In genomic region chr12:71755146-71755892, GRCh38 we compare ENCODE assay signal across 8 cellular contexts. TPM values are rescaled to one million over a fixed set of nuclear protein-coding genes. Genes with fewer than 3 reads are reported as not detected.
A peak's percentile ranks its signal among the peaks of the same experiment; 100 is the strongest.
DNase-seq lines count a peak whose midpoint lies in the region; ATAC-seq and TF ChIP-seq lines count a peak whose summit lies in the region.

No MANE protein-coding gene starts in this region.

- H3K9ac ChIP-seq in SK-N-MC (ENCODE audit: insufficient read length), result peak overlapping the region; percentile 92

- no peaks in the 10 kb centered on the region for H3K9me2 ChIP-seq in hepatocyte (replicated peaks; ENCODE audit: insufficient read depth)

- H3K36me3 ChIP-seq in SK-N-MC (ENCODE audit: insufficient read depth, low read length) (peaks cover 47% of the 10 kb centered on the region), adrenal gland (replicated peaks in 1 of 2) (no peaks in the 10 kb centered on the region), hepatocyte (replicated peaks; ENCODE audit: insufficient read depth, low read depth) (no peaks in the 10 kb centered on the region)

- DNase-seq in Ammon's horn (ENCODE audit: low spot score) (peak; percentile 20), SK-N-MC (ENCODE audit: low read depth, low spot score) (no peak), adrenal gland (peak; percentile 59 to 81 (median 69)), hepatocyte (ENCODE audit: low spot score) (peak; percentile 49), retina (peak; percentile 75), NCI-H1694 (lab: John Stamatoyannopoulos, UW) (no peak)

- peak overlapping the region; percentile 89 for H3K4me3 ChIP-seq in SK-N-MC
- peak overlapping the region; percentile 39 to 90 (median 64) for H3K4me3 ChIP-seq in adrenal gland
- H3K4me3 ChIP-seq in hepatocyte, result peak overlapping the region; percentile 97

- H3K27ac ChIP-seq in SK-N-MC (no peak overlapping the region; the same call in 1 of the 2 replicates), adrenal gland (peak overlapping the region; percentile 90 to 99 (median 97)), hepatocyte (peak overlapping the region; percentile 99)

- H2AFZ ChIP-seq in hepatocyte, result peak overlapping the region; percentile 54

- peaks cover 53% of the 10 kb centered on the region for H3K79me2 ChIP-seq in hepatocyte

- H3K27me3 ChIP-seq in adrenal gland, result peaks cover 5% of the 10 kb centered on the region
- peaks cover 3% of the 10 kb centered on the region for H3K27me3 ChIP-seq in hepatocyte

- TF ChIP-seq POLR2A in adrenal gland (IDR thresholded peaks at IDR 0.05), result peak; percentile 10 to 67

- H3K4me2 ChIP-seq in hepatocyte, result peak overlapping the region; percentile 90

- 0 to 1% (median 0%) methylated on average over 15 to 45 of the region's 45 CpGs for WGBS in adrenal gland, 4 donors
- 2% methylated on average over 25 of the region's 45 CpGs for WGBS in hepatocyte (ENCODE audit: low lambda C conversion rate, missing lambda C conversion rate)

- TF ChIP-seq CTCF in adrenal gland (IDR thresholded peaks at IDR 0.05), result no peak
- TF ChIP-seq CTCF in hepatocyte (IDR thresholded peaks at IDR 0.05; ENCODE audit: poor library complexity), result no peak

- intact Hi-C loops in adrenal gland (cut with DNase I), result loop anchor here in 1 of 2 donors (10.0 kb wide), 1 partner anchor 91 kb away; the partner anchor contains the start of genes THAP2 and ZFC3H1

- H3K4me1 ChIP-seq in adrenal gland (replicated peaks in 1 of 2) (peaks cover 10 to 19% of the 10 kb centered on the region in 2 donors), hepatocyte (ENCODE audit: insufficient read depth) (no peaks in the 10 kb centered on the region)

- peaks cover 33% of the 10 kb centered on the region for H4K20me1 ChIP-seq in hepatocyte (ENCODE audit: insufficient read depth, poor library complexity, severe bottlenecking)

- peaks cover 36% of the 10 kb centered on the region for H3K9me3 ChIP-seq in SK-N-MC (ENCODE audit: low read depth, low read length)
- H3K9me3 ChIP-seq in adrenal gland (replicated peaks in 1 of 3), result peaks cover 0 to 8% (median 0%) of the 10 kb centered on the region in 3 donors
- H3K9me3 ChIP-seq in hepatocyte (ENCODE audit: low read depth), result no peaks in the 10 kb centered on the region

- ATAC-seq in GM19023 (IDR thresholded peaks at IDR 0.05; ENCODE audit: unreplicated experiment) (peak; percentile 60), HG03159 (IDR thresholded peaks at IDR 0.05; ENCODE audit: unreplicated experiment) (peak; percentile 45)

RNA-seq across cellular contexts. Expression of gene RAB21, which starts 0.7 kb away (rescaled TPM):
- total RNA-seq in adrenal gland (100 to 1,000 TPM in 2 of 8 donors, 10 to 100 TPM in 5, 1 to 10 TPM in 1; 8.6 to 123 (median 77.1) TPM), hepatocyte (17.4 and 39.2 TPM in 2 replicates)
- polyA plus RNA-seq in adrenal gland (100 to 1,000 TPM in 1 of 3 donors, 1 to 10 TPM in 2; 8.7 to 118 (median 8.8) TPM), hepatocyte (52.2 and 65.0 TPM in 2 replicates)

Comparison
In these comparisons a context has a peak if more than half of its experiments do, and no peak if none do; other contexts are left out.
1. DNase-seq: peak in Ammon's horn (single experiment), adrenal gland (7 of 7), hepatocyte (single experiment) and retina (single experiment); none in SK-N-MC (single experiment) and NCI-H1694 (single experiment).
2. Peak in every context shown above with its lines, with median percentiles within 50 percentile points of each other: H3K4me3 ChIP-seq.